36 cellular contexts compared by ENCODE assay signal in genomic region chr6:83117802-83118201, GRCh38.
"Had no signal": no experiment of that assay in that cellular context is flagged by ENCODE, and none has a peak within 500 bp of the region (broad histone marks: within the 10 kb centered on the region; RNA-seq: fewer than 3 reads in every experiment).

No MANE protein-coding gene starts in this region.

- FAIRE-seq: astrocyte, bronchial epithelial cell had no signal

- H3K27ac ChIP-seq: adrenal gland, body of pancreas, KMS-11, SJSA1 had no signal

- H3K27me3 Mint-ChIP-seq: activated CD4-positive, alpha-beta memory T cell treated with anti-CD3 and anti-CD28 coated beads for 36 hours; activated CD4-positive, alpha-beta T cell treated with anti-CD3 and anti-CD28 coated beads for 36 hours; activated CD4-positive, alpha-beta T cell treated with anti-CD3 and anti-CD28 coated beads, Interleukin-2, amount 10 ng/mL, durations not matched to agents 7 days and 5 days had no signal

- H3K27me3 ChIP-seq: adrenal gland, body of pancreas, SJSA1 had no signal

- H3K9me3 Mint-ChIP-seq: activated CD4-positive, alpha-beta memory T cell treated with anti-CD3 and anti-CD28 coated beads for 36 hours; activated CD4-positive, alpha-beta T cell treated with anti-CD3 and anti-CD28 coated beads, Interleukin-2, amount 10 ng/mL, durations not matched to agents 7 days and 5 days; activated naive CD4-positive, alpha-beta T cell treated with anti-CD3 and anti-CD28 coated beads for 36 hours; activated naive CD4-positive, alpha-beta T cell treated with anti-CD3 and anti-CD28 coated beads, Interleukin-2, amount 50 U/mL, for 72 hours; activated T-cell treated with anti-CD3 and anti-CD28 coated beads, Interleukin-2, amount 50 U/mL, for 4 hours; activated T-helper 1 cell treated with anti-CD3 and anti-CD28 coated beads, Interleukin-12 subunit alpha, Interleukin-12 subunit beta, Interleukin-2, Interleukin-4 antibody, amounts not matched to agents 30 ng/mL and 10 ng/mL and 1 ng/mL, durations not matched to agents 14 hours and 24 hours and 36 hours; T-helper 1 cell treated with Interleukin-12 subunit alpha and Interleukin-12 subunit beta and Interleukin-4 antibody, amounts not matched to agents 30 μg/mL and 1 μg/mL, for 36 hours; T-helper 2 cell treated with Interferon-gamma antibody and Interleukin-4, amounts not matched to agents 5 μg/mL and 100 μg/mL, for 36 hours; WTC11 had no signal

- ATAC-seq: activated CD4-positive, alpha-beta T cell treated with anti-CD3 and anti-CD28 coated beads for 36 hours; activated CD4-positive, CD25-positive, alpha-beta regulatory T cell treated with anti-CD3 and anti-CD28 coated beads, Interleukin-2, amount 50 U/mL, for 24 hours; activated naive CD4-positive, alpha-beta T cell treated with anti-CD3 and anti-CD28 coated beads, Interleukin-2, amount 50 U/mL, for 72 hours; activated T-cell treated with anti-CD3 and anti-CD28 coated beads, Interleukin-2, amount 50 U/mL, for 4 hours; body of pancreas; Panc1; WTC11 had no signal

- H3K9ac ChIP-seq: KMS-11, SK-N-SH had no signal

- H3K4me1 ChIP-seq: body of pancreas, SJSA1 had no signal

- H3K4me3 Mint-ChIP-seq: activated CD4-positive, alpha-beta memory T cell treated with anti-CD3 and anti-CD28 coated beads for 36 hours; activated CD4-positive, alpha-beta T cell treated with anti-CD3 and anti-CD28 coated beads for 36 hours; activated CD4-positive, alpha-beta T cell treated with anti-CD3 and anti-CD28 coated beads, Interleukin-2, amount 10 ng/mL, durations not matched to agents 7 days and 5 days; activated naive CD4-positive, alpha-beta T cell treated with anti-CD3 and anti-CD28 coated beads for 36 hours; activated T-cell treated with anti-CD3 and anti-CD28 coated beads, Interleukin-2, amount 50 U/mL, for 4 hours; activated T-helper 1 cell treated with anti-CD3 and anti-CD28 coated beads, Interleukin-12 subunit alpha, Interleukin-12 subunit beta, Interleukin-2, Interleukin-4 antibody, amounts not matched to agents 30 ng/mL and 10 ng/mL and 1 ng/mL, durations not matched to agents 14 hours and 24 hours and 36 hours; T-helper 1 cell treated with Interleukin-12 subunit alpha and Interleukin-12 subunit beta and Interleukin-4 antibody, amounts not matched to agents 30 μg/mL and 1 μg/mL, for 36 hours; T-helper 2 cell treated with Interferon-gamma antibody and Interleukin-4, amounts not matched to agents 5 μg/mL and 100 μg/mL, for 36 hours; WTC11 had no signal

- H3K4me3 ChIP-seq: adrenal gland, body of pancreas, SJSA1 had no signal

- H3K4me2 ChIP-seq: KMS-11, SK-N-SH had no signal

- H3K9me3 ChIP-seq: adrenal gland, body of pancreas, SJSA1, SK-N-SH had no signal

- DNase-seq: activated CD4-positive, alpha-beta memory T cell treated with anti-CD3 and anti-CD28 coated beads for 36 hours; activated CD4-positive, alpha-beta T cell treated with anti-CD3 and anti-CD28 coated beads for 36 hours; activated CD4-positive, alpha-beta T cell treated with anti-CD3 and anti-CD28 coated beads, Interleukin-2, amount 10 ng/mL, durations not matched to agents 7 days and 5 days; activated CD8-positive, alpha-beta memory T cell treated with anti-CD3 and anti-CD28 coated beads, Interleukin-2, amount 50 U/mL, for 4 hours; activated gamma-delta T cell treated with Interleukin-2 at 50 U/mL for 16 hours; activated naive CD4-positive, alpha-beta T cell treated with anti-CD3 and anti-CD28 coated beads for 36 hours; activated T-cell treated with anti-CD3 and anti-CD28 coated beads for 4 hours; activated T-cell treated with anti-CD3 and anti-CD28 coated beads, Interleukin-2, amount 50 U/mL, for 4 hours; adrenal gland; body of pancreas; caudate nucleus; cerebellar nuclear complex; NCI-H1092 treated with DMSO at 0.1 percent for 48 hours; NCI-H1417; NCI-H146; NCI-H187; NCI-H2029 treated with DMSO at 0.1 percent for 48 hours; NCI-H2107; NCI-H2171; NCI-H510A; NCI-H526; NCI-H748 treated with DMSO at 0.1 percent for 48 hours; NK-92 treated with Interleukin-12 subunit alpha and Interleukin-12 subunit beta, amount 100 ng/mL, for 24 hours; SHP77; SK-N-SH had no signal

- H3K36me3 Mint-ChIP-seq: activated naive CD4-positive, alpha-beta T cell treated with anti-CD3 and anti-CD28 coated beads, Interleukin-2, amount 50 U/mL, for 72 hours had no signal

- H3K27ac Mint-ChIP-seq: activated CD4-positive, alpha-beta memory T cell treated with anti-CD3 and anti-CD28 coated beads for 36 hours; activated CD4-positive, alpha-beta T cell treated with anti-CD3 and anti-CD28 coated beads for 36 hours; activated CD4-positive, alpha-beta T cell treated with anti-CD3 and anti-CD28 coated beads, Interleukin-2, amount 10 ng/mL, durations not matched to agents 7 days and 5 days; activated naive CD4-positive, alpha-beta T cell treated with anti-CD3 and anti-CD28 coated beads for 36 hours; activated naive CD4-positive, alpha-beta T cell treated with anti-CD3 and anti-CD28 coated beads, Interleukin-2, amount 50 U/mL, for 72 hours; activated T-helper 1 cell treated with anti-CD3 and anti-CD28 coated beads, Interleukin-12 subunit alpha, Interleukin-12 subunit beta, Interleukin-2, Interleukin-4 antibody, amounts not matched to agents 30 ng/mL and 10 ng/mL and 1 ng/mL, durations not matched to agents 14 hours and 24 hours and 36 hours; T-helper 1 cell treated with Interleukin-12 subunit alpha and Interleukin-12 subunit beta and Interleukin-4 antibody, amounts not matched to agents 30 μg/mL and 1 μg/mL, for 36 hours; T-helper 2 cell treated with Interferon-gamma antibody and Interleukin-4, amounts not matched to agents 5 μg/mL and 100 μg/mL, for 36 hours; WTC11 had no signal

- H3K4me1 Mint-ChIP-seq: activated CD4-positive, alpha-beta T cell treated with anti-CD3 and anti-CD28 coated beads for 36 hours; activated CD4-positive, alpha-beta T cell treated with anti-CD3 and anti-CD28 coated beads, Interleukin-2, amount 10 ng/mL, durations not matched to agents 7 days and 5 days; WTC11 had no signal
